Comparison of ENCODE assay signal across 19 cellular contexts in genomic region chr6:163496205-163496604, GRCh38.
DNase-seq lines count a peak whose midpoint lies in the region; ATAC-seq, FAIRE-seq and TF ChIP-seq lines count a peak whose summit lies in the region.
"Had no signal": no experiment of that assay in that cellular context is flagged by ENCODE, and none has a peak within 500 bp of the region (broad histone marks: within the 10 kb centered on the region; RNA-seq: fewer than 3 reads in every experiment).

No MANE protein-coding gene starts in this region.

- H3K9me3 Mint-ChIP-seq in memory B cell = no peaks in the 10 kb centered on the region
- peaks cover 12% of the 10 kb centered on the region for H3K9me3 Mint-ChIP-seq in activated CD4-positive, alpha-beta T cell treated with anti-CD3 and anti-CD28 coated beads, Interleukin-2, amount 10 ng/mL, durations not matched to agents 24 days and 14 days

- DNase-seq in D721Med (ENCODE audit: insufficient read length, low spot score) (no peak), memory B cell (ENCODE audit: low spot score in 2 of 2) (no peak), AG08396 (ENCODE audit: low spot score) (no peak), NCI-H748 treated with DMSO at 0.1 percent for 48 hours (lab: John Stamatoyannopoulos, UW) (no peak)
- no peak for DNase-seq in activated CD4-positive, alpha-beta T cell treated with anti-CD3 and anti-CD28 coated beads, Interleukin-2, amount 10 ng/mL, durations not matched to agents 24 days and 14 days
- DNase-seq: C1 segment of cervical spinal cord, DMS153, EL, MG63, NCI-H1105 treated with DMSO at 0.1 percent for 48 hours, NCI-H187 treated with DMSO at 0.1 percent for 48 hours, NCI-H82, Peyer's patch, Right ventricle myocardium superior had no signal

- peak; percentile 76 for FAIRE-seq in D721Med (lab: Jason Lieb, UNC)

- H3K27ac Mint-ChIP-seq in memory B cell = peak overlapping the region; percentile 36
- no peak overlapping the region for H3K27ac Mint-ChIP-seq in activated CD4-positive, alpha-beta T cell treated with anti-CD3 and anti-CD28 coated beads, Interleukin-2, amount 10 ng/mL, durations not matched to agents 24 days and 14 days

- H3K36me3 Mint-ChIP-seq in memory B cell = peaks cover 10% of the 10 kb centered on the region
- H3K36me3 Mint-ChIP-seq in activated CD4-positive, alpha-beta T cell treated with anti-CD3 and anti-CD28 coated beads, Interleukin-2, amount 10 ng/mL, durations not matched to agents 24 days and 14 days (ENCODE audit: low read depth) = peaks cover 8% of the 10 kb centered on the region

- intact Hi-C loops in activated CD4-positive, alpha-beta T cell treated with anti-CD3 and anti-CD28 coated beads, Interleukin-2, amount 10 ng/mL, durations not matched to agents 24 days and 14 days (cut with micrococcal nuclease) = no loop called here

- H3K4me3 Mint-ChIP-seq in memory B cell = no peak overlapping the region
- H3K4me3 Mint-ChIP-seq in activated CD4-positive, alpha-beta T cell treated with anti-CD3 and anti-CD28 coated beads, Interleukin-2, amount 10 ng/mL, durations not matched to agents 24 days and 14 days = no peak overlapping the region

- no peak for TF ChIP-seq CTCF in D721Med (IDR thresholded peaks at IDR 0.05; ENCODE audit: insufficient read depth, missing control alignments)

- no peaks in the 10 kb centered on the region for H3K27me3 Mint-ChIP-seq in memory B cell
- no peaks in the 10 kb centered on the region for H3K27me3 Mint-ChIP-seq in activated CD4-positive, alpha-beta T cell treated with anti-CD3 and anti-CD28 coated beads, Interleukin-2, amount 10 ng/mL, durations not matched to agents 24 days and 14 days

- H3K4me1 Mint-ChIP-seq in memory B cell = peaks cover 25% of the 10 kb centered on the region
- peaks cover 6% of the 10 kb centered on the region for H3K4me1 Mint-ChIP-seq in activated CD4-positive, alpha-beta T cell treated with anti-CD3 and anti-CD28 coated beads, Interleukin-2, amount 10 ng/mL, durations not matched to agents 24 days and 14 days

- ATAC-seq in GM18909 (IDR thresholded peaks at IDR 0.05; ENCODE audit: poor library complexity, unreplicated experiment) (peak; percentile 43), HG02885 (IDR thresholded peaks at IDR 0.05; ENCODE audit: poor library complexity, unreplicated experiment) (peak; percentile 81), memory B cell (ENCODE audit: low read depth) (peak; percentile 31), HG02973 (IDR thresholded peaks at IDR 0.05; ENCODE audit: unreplicated experiment) (no peak)
- ATAC-seq: HCT116, SK-N-SH treated with all-trans-retinoic acid at 6 μM for 48 hours had no signal
